In genomic region chr13:94602467-94602866, GRCh38 we compare ENCODE assay signal across 8 cellular contexts. TPM values are rescaled to one million over a fixed set of nuclear protein-coding genes. Genes with fewer than 3 reads are reported as not detected.
A peak's percentile ranks its signal among the peaks of the same experiment; 100 is the strongest.
DNase-seq lines count a peak whose midpoint lies in the region; ATAC-seq, FAIRE-seq and TF ChIP-seq lines count a peak whose summit lies in the region.

No MANE protein-coding gene starts in this region.

- H3K36me3 ChIP-seq in HUES48 (ENCODE audit: control insufficient read depth, insufficient read depth, low read length): peaks cover 25% of the 10 kb centered on the region
- no peaks in the 10 kb centered on the region for H3K36me3 ChIP-seq in body of pancreas (replicated peaks in 1 of 2; ENCODE audit: insufficient read depth in 1 of 2, low read depth in 2 of 2)

- FAIRE-seq in A549 (lab: Jason Lieb, UNC): no peak

- H3K4me1 ChIP-seq in A549 (peaks cover 10% of the 10 kb centered on the region; the same call in 1 of the 3 replicates), HUES48 (ENCODE audit: control insufficient read depth, insufficient read depth, low read length) (peaks cover 3% of the 10 kb centered on the region), body of pancreas (peaks cover 10% of the 10 kb centered on the region), mononuclear cell (ENCODE audit: insufficient read depth, low read length) (peaks cover 9% of the 10 kb centered on the region)

- peak overlapping the region; percentile 88 for H3K9ac ChIP-seq in HUES48 (ENCODE audit: low read depth, low read length)

- H3K4me3 ChIP-seq in A549 (peak overlapping the region; percentile 92), HUES48 (ENCODE audit: low read depth, low read length) (peak overlapping the region; percentile 94), body of pancreas (peak overlapping the region; percentile 80 to 93), mononuclear cell (ENCODE audit: low read length) (peak overlapping the region; percentile 61)

- no peak for TF ChIP-seq RAD21 in A549 (conservative IDR thresholded peaks at IDR 0.05 in 1 of 2, IDR thresholded peaks at IDR 0.05 in 1 of 2)

- H3K27ac ChIP-seq in A549: peak overlapping the region; percentile 98
- H3K27ac ChIP-seq in HUES48 (ENCODE audit: low read depth, low read length): peak overlapping the region; percentile 88
- H3K27ac ChIP-seq in body of pancreas: peak overlapping the region in 3 of 4 donors; percentile 80 to 86 (median 85)

- peak overlapping the region; percentile 76 for H3K4me2 ChIP-seq in A549

- H3K9me3 ChIP-seq in A549: no peaks in the 10 kb centered on the region
- no peaks in the 10 kb centered on the region for H3K9me3 ChIP-seq in HUES48 (ENCODE audit: control insufficient read depth, insufficient read depth, low read length)
- no peaks in the 10 kb centered on the region for H3K9me3 ChIP-seq in body of pancreas
- no peaks in the 10 kb centered on the region for H3K9me3 ChIP-seq in mononuclear cell (ENCODE audit: low read depth, low read length)

- WGBS in A549 (ENCODE audit: missing lambda C conversion rate): 58% methylated on average over 1 of the region's 1 CpG
- WGBS in body of pancreas, 2 donors: 29 to 41% methylated on average over 1 of the region's 1 CpG

- TF ChIP-seq POLR2A in A549 (IDR thresholded peaks at IDR 0.05; ENCODE audit: low read length) (no peak), body of pancreas (IDR thresholded peaks at IDR 0.05) (no peak)

- no peak for TF ChIP-seq EP300 in A549 (IDR thresholded peaks at IDR 0.05)

- intact Hi-C loops in body of pancreas (cut with DNase I): no loop called here

- TF ChIP-seq CTCF in A549 (IDR thresholded peaks at IDR 0.05) (no peak), body of pancreas (IDR thresholded peaks at IDR 0.05) (no peak)

- DNase-seq in A549 (ENCODE audit: low read depth in 1 of 2, low spot score in 1 of 2) (no peak), body of pancreas (no peak), HuH-7.5 (ENCODE audit: low spot score) (no peak), hepatic stellate cell (ENCODE audit: low spot score) (no peak)

- POLR2A ChIA-PET in A549 (lab: Yijun Ruan, JAX): interaction anchor here (0.7 to 2.7 kb wide), 3 partner anchors 10 to 53 kb away, joined by 3 to 16 read pairs (median 6); no protein-coding TSS in a partner anchor

- CTCF ChIA-PET in A549 (lab: Yijun Ruan, JAX): interaction anchor here (1.4 to 1.8 kb wide), 2 partner anchors 14 to 18 kb away, joined by 6 to 7 read pairs; no protein-coding TSS in a partner anchor

- no peak for ATAC-seq in A549
- no peak for ATAC-seq in body of pancreas
- ATAC-seq in HG03354 (IDR thresholded peaks at IDR 0.05; ENCODE audit: poor library complexity, severe bottlenecking, unreplicated experiment): no peak
- ATAC-seq in GM21786 (IDR thresholded peaks at IDR 0.05; ENCODE audit: unreplicated experiment): no peak

- H3K27me3 ChIP-seq in HUES48 (ENCODE audit: control insufficient read depth, insufficient read depth, low read length) (peaks cover 12% of the 10 kb centered on the region), body of pancreas (no peaks in the 10 kb centered on the region), mononuclear cell (ENCODE audit: insufficient read depth, low read length) (no peaks in the 10 kb centered on the region)

TF ChIP-seq in A549, 52 proteins besides CTCF, POLR2A, EP300 and RAD21:
- TF ChIP-seq MAFK (IDR thresholded peaks at IDR 0.05; ENCODE audit: partially characterized antibody) (no peak), MAX (IDR thresholded peaks at IDR 0.05) (no peak), NPAS2 (CRISPR knock-in tag; IDR thresholded peaks at IDR 0.05; ENCODE audit: borderline replicate concordance) (no peak), SREBF2 (IDR thresholded peaks at IDR 0.05) (no peak), CEBPB (IDR thresholded peaks at IDR 0.05) (no peak)

RNA-seq across cellular contexts. Expression of gene GPR180, which starts 0.8 kb away (rescaled TPM):
- polyA plus RNA-seq in A549 (2011; rRNA removed) (6.3 and 7.8 TPM in 2 replicates), A549 (2017; fragmentation: RNase III; extraction: RNeasy Plus Mini Kit Qiagen cat#74134 plus additional on column Dnase treatment) (3.4 to 3.8 TPM (median 3.6 TPM) in 3 replicates)
- polyA plus RNA-seq in A549 (2012; cell fraction: cytosol; rRNA removed): 1.1 and 1.4 TPM in 2 replicates
- 0.85 and 1.1 TPM in 2 replicates for polyA plus RNA-seq in A549 (2012; cell fraction: nucleus; rRNA removed)
- polyA minus RNA-seq in A549 (2011; rRNA and poly(A)+ RNA removed): 4.6 and 5.4 TPM in 2 replicates
- total RNA-seq in body of pancreas (1 to 10 TPM; 4.6 to 6.0 TPM), mononuclear cell (1.8 TPM)

RNA-seq across cellular contexts. Expression of gene TGDS, which starts 6.5 kb away (rescaled TPM):
- polyA plus RNA-seq in A549 (2011; rRNA removed) (19.0 and 24.3 TPM in 2 replicates), A549 (2017; fragmentation: RNase III; extraction: RNeasy Plus Mini Kit Qiagen cat#74134 plus additional on column Dnase treatment) (6.7 to 7.3 TPM (median 6.8 TPM) in 3 replicates)
- 4.7 and 5.2 TPM in 2 replicates for polyA plus RNA-seq in A549 (2012; cell fraction: cytosol; rRNA removed)
- 3.3 and 4.6 TPM in 2 replicates for polyA plus RNA-seq in A549 (2012; cell fraction: nucleus; rRNA removed)
- 4.3 and 5.5 TPM in 2 replicates for polyA minus RNA-seq in A549 (2011; rRNA and poly(A)+ RNA removed)
- total RNA-seq in body of pancreas (1 to 10 TPM; 6.0 to 8.2 TPM), mononuclear cell (5.5 TPM)
